In the genomic region with DNA sequence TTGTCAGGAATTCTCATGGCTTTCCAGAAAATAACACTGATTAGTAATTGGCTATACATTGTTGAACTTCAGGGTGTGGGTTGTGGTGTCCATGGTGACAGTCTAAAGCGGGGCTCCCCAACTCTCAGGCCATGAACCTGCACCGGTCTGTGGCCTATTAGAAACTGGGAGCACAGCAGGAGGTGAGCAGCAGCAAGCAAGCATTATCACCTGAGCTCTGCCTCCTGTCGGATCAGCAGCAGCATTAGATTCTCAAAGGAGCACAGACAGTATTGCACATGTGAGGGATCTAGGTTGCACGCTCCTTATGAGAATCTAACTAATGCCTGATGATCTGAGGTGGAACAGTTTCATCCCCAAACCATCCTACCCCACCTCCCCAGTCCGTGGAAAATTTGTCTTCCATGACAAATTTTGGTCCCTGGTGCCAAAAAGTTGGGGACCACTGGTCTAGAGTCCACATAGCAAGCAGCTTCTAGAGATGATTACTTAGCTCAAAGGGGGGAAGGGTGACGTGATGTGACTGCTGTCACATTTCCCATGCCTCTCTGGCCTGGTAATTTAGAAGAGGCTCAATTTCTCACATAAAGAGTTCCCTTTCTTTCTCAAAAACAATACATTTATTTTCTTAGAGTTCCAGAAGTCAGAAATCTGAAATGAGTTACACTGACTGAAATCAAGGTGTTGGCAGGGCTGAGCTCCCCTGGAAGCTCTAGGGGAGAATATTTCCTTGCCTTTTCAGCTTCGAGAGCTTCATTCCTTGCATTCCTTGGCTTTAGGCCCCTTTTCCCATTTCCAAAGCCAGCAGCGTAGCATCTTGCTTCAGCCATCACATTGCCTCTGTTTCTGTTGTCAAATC, we compare ENCODE assay signal across 1 cellular context.
TF ChIP-seq lines count a peak whose summit lies in the region.

No MANE protein-coding gene starts in this region.

TF ChIP-seq in HepG2, 621 proteins besides CTCF, POLR2A, EP300 and RAD21:
- TF ChIP-seq ZNF263 (CRISPR knock-in tag; IDR thresholded peaks at IDR 0.05) (peak; percentile 49; the same call in 1 of the 2 replicates), AGO2 (optimal IDR thresholded peaks at IDR 0.05; ENCODE audit: low read depth, low read length) (no peak), ZNF777 (CRISPR knock-in tag; IDR thresholded peaks at IDR 0.05) (no peak), ZNF337 (CRISPR knock-in tag; IDR thresholded peaks at IDR 0.05; ENCODE audit: borderline replicate concordance, low read depth) (no peak)
- TF ChIP-seq, protein P1, sequence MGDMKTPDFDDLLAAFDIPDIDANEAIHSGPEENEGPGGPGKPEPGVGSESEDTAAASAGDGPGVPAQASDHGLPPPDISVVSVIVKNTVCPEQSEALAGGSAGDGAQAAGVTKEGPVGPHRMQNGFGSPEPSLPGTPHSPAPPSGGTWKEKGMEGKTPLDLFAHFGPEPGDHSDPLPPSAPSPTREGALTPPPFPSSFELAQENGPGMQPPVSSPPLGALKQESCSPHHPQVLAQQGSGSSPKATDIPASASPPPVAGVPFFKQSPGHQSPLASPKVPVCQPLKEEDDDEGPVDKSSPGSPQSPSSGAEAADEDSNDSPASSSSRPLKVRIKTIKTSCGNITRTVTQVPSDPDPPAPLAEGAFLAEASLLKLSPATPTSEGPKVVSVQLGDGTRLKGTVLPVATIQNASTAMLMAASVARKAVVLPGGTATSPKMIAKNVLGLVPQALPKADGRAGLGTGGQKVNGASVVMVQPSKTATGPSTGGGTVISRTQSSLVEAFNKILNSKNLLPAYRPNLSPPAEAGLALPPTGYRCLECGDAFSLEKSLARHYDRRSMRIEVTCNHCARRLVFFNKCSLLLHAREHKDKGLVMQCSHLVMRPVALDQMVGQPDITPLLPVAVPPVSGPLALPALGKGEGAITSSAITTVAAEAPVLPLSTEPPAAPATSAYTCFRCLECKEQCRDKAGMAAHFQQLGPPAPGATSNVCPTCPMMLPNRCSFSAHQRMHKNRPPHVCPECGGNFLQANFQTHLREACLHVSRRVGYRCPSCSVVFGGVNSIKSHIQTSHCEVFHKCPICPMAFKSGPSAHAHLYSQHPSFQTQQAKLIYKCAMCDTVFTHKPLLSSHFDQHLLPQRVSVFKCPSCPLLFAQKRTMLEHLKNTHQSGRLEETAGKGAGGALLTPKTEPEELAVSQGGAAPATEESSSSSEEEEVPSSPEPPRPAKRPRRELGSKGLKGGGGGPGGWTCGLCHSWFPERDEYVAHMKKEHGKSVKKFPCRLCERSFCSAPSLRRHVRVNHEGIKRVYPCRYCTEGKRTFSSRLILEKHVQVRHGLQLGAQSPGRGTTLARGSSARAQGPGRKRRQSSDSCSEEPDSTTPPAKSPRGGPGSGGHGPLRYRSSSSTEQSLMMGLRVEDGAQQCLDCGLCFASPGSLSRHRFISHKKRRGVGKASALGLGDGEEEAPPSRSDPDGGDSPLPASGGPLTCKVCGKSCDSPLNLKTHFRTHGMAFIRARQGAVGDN (CRISPR knock-in tag; IDR thresholded peaks at IDR 0.05): no peak
